Comparison of ENCODE assay signal across 18 cellular contexts in the genomic region with DNA sequence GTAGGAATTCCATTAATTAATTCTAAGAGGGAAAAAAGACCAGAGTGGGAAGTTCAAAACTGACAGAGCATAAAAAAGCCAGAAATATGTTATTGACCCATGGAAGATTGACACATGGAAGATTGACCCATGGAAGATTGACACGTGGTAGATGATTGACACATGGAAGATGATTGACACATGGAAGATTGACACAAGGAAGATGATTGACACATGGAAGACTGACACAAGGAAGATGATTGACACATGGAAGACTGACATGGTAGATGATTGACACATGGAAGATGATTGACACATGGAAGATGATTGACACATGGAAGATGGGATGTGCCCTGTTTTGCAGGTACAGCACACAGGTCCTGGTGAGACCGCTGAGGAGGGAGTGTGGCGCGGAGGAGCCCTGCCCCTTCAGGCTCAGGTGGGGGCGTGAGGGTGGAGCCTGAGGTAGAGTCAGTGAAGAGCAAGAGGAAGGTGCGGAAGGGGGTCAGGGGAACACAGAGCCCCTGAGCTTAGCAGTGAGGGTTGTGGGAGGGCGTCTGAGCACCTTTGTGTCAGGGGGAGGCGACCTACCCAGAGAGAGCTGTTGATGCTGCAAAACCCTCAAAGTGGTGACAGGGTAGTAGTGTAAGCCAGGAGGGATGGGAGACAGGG. TPM values are rescaled to one million over a fixed set of nuclear protein-coding genes. Genes with fewer than 3 reads are reported as not detected.
"Had no signal": no experiment of that assay in that cellular context is flagged by ENCODE, and none has a peak within 500 bp of the region (broad histone marks: within the 10 kb centered on the region; RNA-seq: fewer than 3 reads in every experiment).

No MANE protein-coding gene starts in this region.

- H3K4me3 ChIP-seq: adrenal gland, sigmoid colon, upper lobe of left lung had no signal

- H3K27me3 ChIP-seq: upper lobe of left lung had no signal

- DNase-seq: activated CD4-positive, alpha-beta T cell treated with anti-CD3 and anti-CD28 coated beads for 1 hour; activated naive CD4-positive, alpha-beta T cell treated with anti-CD3 and anti-CD28 coated beads, Interleukin-2, amount 10 ng/mL, durations not matched to agents 7 days and 5 days; adrenal gland; central memory CD4-positive, alpha-beta T cell; immature natural killer cell; left cardiac atrium; sigmoid colon; stimulated activated CD4-positive, alpha-beta T cell treated with anti-CD3 and anti-CD28 coated beads, Interleukin-12 subunit alpha, Interleukin-12 subunit beta, amount 100 ng/mL, for 4 hours; stimulated activated naive CD4-positive, alpha-beta T cell treated with Interleukin-2 at 50 U/mL for 16 hours had no signal

- H3K4me1 ChIP-seq: adrenal gland, sigmoid colon, upper lobe of left lung had no signal

- ATAC-seq: left cardiac atrium; natural killer cell treated with Interleukin-12 subunit alpha and Interleukin-12 subunit beta and Interleukin-15 and Interleukin-18, amount 100 ng/mL, for 72 hours had no signal

- H3K36me3 ChIP-seq: adrenal gland, sigmoid colon, upper lobe of left lung had no signal

- H3K9me3 ChIP-seq: adrenal gland, sigmoid colon, upper lobe of left lung had no signal

- H3K27ac ChIP-seq: adrenal gland, sigmoid colon, upper lobe of left lung had no signal

RNA-seq across cellular contexts. Expression of a gene that starts 33.4 kb away (rescaled TPM):
- total RNA-seq: activated CD4-positive, alpha-beta memory T cell treated with anti-CD3 and anti-CD28 coated beads for 36 hours; activated T-helper 1 cell treated with anti-CD3 and anti-CD28 coated beads, Interleukin-12 subunit alpha, Interleukin-12 subunit beta, Interleukin-2, Interleukin-4 antibody, amounts not matched to agents 30 ng/mL and 10 ng/mL and 1 ng/mL, durations not matched to agents 14 hours and 24 hours and 36 hours; esophagus mucosa; left cardiac atrium; mucosa of gallbladder; natural killer cell treated with Interleukin-12 subunit alpha and Interleukin-12 subunit beta and Interleukin-15 and Interleukin-18, amount 100 ng/mL, for 72 hours; omental fat pad; pulmonary artery endothelial cell; T-helper 2 cell treated with Interferon-gamma antibody and Interleukin-4, amounts not matched to agents 100 ng/mL and 5 ng/mL, for 36 hours; upper lobe of left lung had no signal
- polyA plus RNA-seq: immature natural killer cell had no signal
